Comparison of ENCODE assay signal across 9 cellular contexts in genomic region chr22:45310331-45311032, GRCh38. TPM values are rescaled to one million over a fixed set of nuclear protein-coding genes. Genes with fewer than 3 reads are reported as not detected.
A peak's percentile ranks its signal among the peaks of the same experiment; 100 is the strongest.
DNase-seq lines count a peak whose midpoint lies in the region; ATAC-seq, FAIRE-seq and TF ChIP-seq lines count a peak whose summit lies in the region.
"Had no signal": no experiment of that assay in that cellular context is flagged by ENCODE, and none has a peak within 500 bp of the region (broad histone marks: within the 10 kb centered on the region; RNA-seq: fewer than 3 reads in every experiment).

No MANE protein-coding gene starts in this region.

- POLR2A ChIA-PET in RWPE1 (lab: Yijun Ruan, JAX; ENCODE audit: low non-redundant PET): no interaction called here
- POLR2A ChIA-PET in H1 (lab: Charles Lee; ENCODE audit: partially characterized antibody): interaction anchor here (1.1 to 2.5 kb wide), 6 partner anchors 8 to 194 kb away, joined by 3 to 13 read pairs (median 4); no protein-coding TSS in a partner anchor

- no peak overlapping the region for H2BK20ac ChIP-seq in H1 (ENCODE audit: low read length)

- peaks cover 0 to 4% (median 0%) of the 10 kb centered on the region in 4 experiments; a peak in 2 of 7 replicates for H3K27me3 ChIP-seq in H1 (replicated peaks in 1 of 4; ENCODE audit: control insufficient read depth in 3 of 4, extremely low read depth in 1 of 4, insufficient read depth in 3 of 4, low read length in 3 of 4)
- H3K27me3 ChIP-seq in neural cell (ENCODE audit: insufficient read depth, low read depth, low read length): no peaks in the 10 kb centered on the region

- no peaks in the 10 kb centered on the region for H3K36me3 ChIP-seq in H1 (ENCODE audit: control insufficient read depth in 2 of 4, insufficient read depth in 4 of 4, low read length in 3 of 4)
- no peaks in the 10 kb centered on the region for H3K36me3 ChIP-seq in neural cell (ENCODE audit: insufficient read depth, low read length)

- no peak overlapping the region for H2BK12ac ChIP-seq in H1 (ENCODE audit: low read depth, low read length)

- H3K14ac ChIP-seq in H1 (ENCODE audit: insufficient read length): no peak overlapping the region

- no peak overlapping the region for H2AK5ac ChIP-seq in H1 (ENCODE audit: low read depth, low read length)

- in situ Hi-C loops in G401 (cut with HindIII; ENCODE audit: low sequenced_read_pairs): no loop called here

- H2BK5ac ChIP-seq in H1 (ENCODE audit: low read depth, low read length): no peak overlapping the region

- no peak for TF ChIP-seq CTCF in RWPE1 (conservative IDR thresholded peaks at IDR 0.05; ENCODE audit: low read depth)
- TF ChIP-seq CTCF in H1 (IDR thresholded peaks at IDR 0.05; ENCODE audit: control extremely low read depth in 1 of 3, insufficient read depth in 1 of 3, low read depth in 1 of 3, low read length in 3 of 3): no peak
- TF ChIP-seq CTCF in neural cell (IDR thresholded peaks at IDR 0.05; ENCODE audit: poor library complexity, severe bottlenecking): no peak

- no peak overlapping the region for H3K4ac ChIP-seq in H1 (replicated peaks; ENCODE audit: insufficient read length, low read depth, low read length)

- H3K4me3 ChIP-seq in H1 (ENCODE audit: extremely low read depth in 1 of 4, insufficient read depth in 2 of 4, low read depth in 3 of 4, low read length in 4 of 4) (peak overlapping the region; percentile 63 to 88 (median 68)), neural cell (ENCODE audit: low read length) (peak overlapping the region; percentile 92)

- peaks cover 3% of the 10 kb centered on the region; the same call in 1 of the 2 replicates for H3K23me2 ChIP-seq in H1 (ENCODE audit: low read depth, low read length)

- CTCF ChIA-PET in RWPE1 (lab: Yijun Ruan, JAX): interaction anchor here (0.6 kb wide), 2 partner anchors 23 to 293 kb away, joined by 3 to 8 read pairs; no protein-coding TSS in a partner anchor
- CTCF ChIA-PET in H1 (lab: Charles Lee; ENCODE audit: partially characterized antibody): interaction anchor here (1.0 to 3.3 kb wide), 3 partner anchors 12 to 150 kb away, joined by 3 to 14 read pairs (median 4); no protein-coding TSS in a partner anchor

- H3K23ac ChIP-seq in H1 (ENCODE audit: insufficient read length): no peak overlapping the region

- H3K9me2 ChIP-seq in neural cell (ENCODE audit: insufficient read depth, low read length): no peaks in the 10 kb centered on the region

- ATAC-seq in GM18861 (IDR thresholded peaks at IDR 0.05; ENCODE audit: unreplicated experiment) (no peak), esophagus mucosa (no peak)

- no peaks in the 10 kb centered on the region for H3F3A ChIP-seq in neural cell (ENCODE audit: insufficient read depth, low read length, poor library complexity, severe bottlenecking)

- peak overlapping the region; percentile 58; the same call in 1 of the 2 replicates for H4K8ac ChIP-seq in H1 (ENCODE audit: extremely low read depth, insufficient read depth, low read length)

- peak overlapping the region in 3 of 4 experiments; percentile 9 to 56 (median 36); a peak in 5 of 7 replicates for H3K9ac ChIP-seq in H1 (replicated peaks in 1 of 4; ENCODE audit: extremely low read depth in 1 of 4, low read depth in 3 of 4, low read length in 3 of 4)
- peak overlapping the region; percentile 69 for H3K9ac ChIP-seq in neural cell (ENCODE audit: low read length)

- H2BK120ac ChIP-seq in H1 (replicated peaks; ENCODE audit: low read depth, low read length): no peak overlapping the region

- H3K27ac ChIP-seq in RWPE1 (peak overlapping the region; percentile 77), H1 (ENCODE audit: low read depth, low read length) (no peak overlapping the region), neural cell (ENCODE audit: low read length) (no peak overlapping the region)

- no peak for TF ChIP-seq POLR2A in H1 (IDR thresholded peaks at IDR 0.05; ENCODE audit: control extremely low read depth in 1 of 2, low read depth in 2 of 2, low read length in 2 of 2)

- peak overlapping the region; percentile 72 to 87 for H3K4me2 ChIP-seq in H1 (ENCODE audit: insufficient read depth in 1 of 2, low read depth in 2 of 2, low read length in 2 of 2)
- H3K4me2 ChIP-seq in neural cell (ENCODE audit: low read length): peak overlapping the region; percentile 42

- H3K56ac ChIP-seq in H1 (replicated peaks; ENCODE audit: insufficient read length, low read depth, low read length): no peak overlapping the region

- TF ChIP-seq EP300 in H1 (IDR thresholded peaks at IDR 0.05; ENCODE audit: borderline replicate concordance in 1 of 2, low read depth in 2 of 2, low read length in 2 of 2) (no peak), neural cell (conservative IDR thresholded peaks at IDR 0.05; ENCODE audit: poor library complexity, severe bottlenecking) (no peak)

- no peak overlapping the region for H4K5ac ChIP-seq in H1 (ENCODE audit: insufficient read length, low read depth, low read length)

- peaks cover 0 to 10% (median 7%) of the 10 kb centered on the region in 4 experiments; a peak in 5 of 7 replicates for H3K4me1 ChIP-seq in H1 (replicated peaks in 1 of 4; ENCODE audit: control insufficient read depth in 3 of 4, insufficient read depth in 4 of 4, low read length in 3 of 4)

- peak; percentile 8 for DNase-seq in G401 (ENCODE audit: low spot score)
- DNase-seq in RWPE1 (ENCODE audit: low spot score): no peak
- no peak for DNase-seq in H1 (ENCODE audit: low read depth in 1 of 2, low spot score in 2 of 2)
- DNase-seq in NCI-H2107 treated with DMSO at 0.1 percent for 48 hours (lab: John Stamatoyannopoulos, UW; ENCODE audit: unreplicated experiment): no peak
- no peak for DNase-seq in NCI-H128 (lab: John Stamatoyannopoulos, UW; ENCODE audit: unreplicated experiment)

- no peak overlapping the region for H3K18ac ChIP-seq in H1 (ENCODE audit: extremely low read depth, low read length)

- H2AFZ ChIP-seq in H1 (ENCODE audit: low read length) (no peak overlapping the region), neural cell (ENCODE audit: low read depth, low read length) (peak overlapping the region; percentile 7)

- TF ChIP-seq RAD21 in H1 (IDR thresholded peaks at IDR 0.05 in 1 of 2, conservative IDR thresholded peaks at IDR 0.05 in 1 of 2; ENCODE audit: low read depth in 2 of 2, low read length in 2 of 2) (no peak), neural cell (conservative IDR thresholded peaks at IDR 0.05) (no peak)

- H4K20me1 ChIP-seq in H1 (replicated peaks in 1 of 2; ENCODE audit: control insufficient read depth in 1 of 2, insufficient read depth in 2 of 2, low read length in 2 of 2) (peaks cover 0 to 10% of the 10 kb centered on the region in 2 experiments), neural cell (ENCODE audit: insufficient read depth) (no peaks in the 10 kb centered on the region)

- H3K9me3 ChIP-seq in H1 (ENCODE audit: insufficient read depth in 2 of 2, low read depth in 1 of 2, low read length in 1 of 2): no peaks in the 10 kb centered on the region
- H3K9me3 ChIP-seq in neural cell (ENCODE audit: low read length): no peaks in the 10 kb centered on the region

- H3K79me2 ChIP-seq in H1 (ENCODE audit: control insufficient read depth in 1 of 2, insufficient read depth in 2 of 2, low read length in 2 of 2) (peaks cover 0 to 27% of the 10 kb centered on the region in 2 experiments; a peak in 2 of 4 replicates), neural cell (replicated peaks; ENCODE audit: insufficient read depth, low read length) (peaks cover 3% of the 10 kb centered on the region)

- 11% methylated on average over 30 of the region's 35 CpGs; no CpG with 5 or more reads in 1 of the 2 experiments for WGBS in H1 (ENCODE audit: extremely low coverage in 1 of 2, insufficient coverage in 1 of 2, insufficient read length in 1 of 2, insufficient replicate concordance in 2 of 2, low coverage in 1 of 2, low lambda C conversion rate in 2 of 2, missing lambda C conversion rate in 1 of 2), 2 experiments

- no peak overlapping the region for H4K91ac ChIP-seq in H1 (replicated peaks; ENCODE audit: insufficient read length, low read length)

- H3K79me1 ChIP-seq in H1 (ENCODE audit: low read depth, low read length): peaks cover 4% of the 10 kb centered on the region; the same call in 1 of the 2 replicates

- no peak overlapping the region for H2BK15ac ChIP-seq in H1 (ENCODE audit: low read length)

- no peak for FAIRE-seq in H1 (lab: Jason Lieb, UNC)

TF ChIP-seq in H1, 55 proteins besides CTCF, POLR2A, EP300 and RAD21 (continues in another document):
- TF ChIP-seq SUZ12 (IDR thresholded peaks at IDR 0.05; ENCODE audit: low read length) (no peak), HDAC2 (IDR thresholded peaks at IDR 0.05; ENCODE audit: borderline replicate concordance in 1 of 2, low read depth in 2 of 2, low read length in 2 of 2) (no peak), PHF8 (conservative IDR thresholded peaks at IDR 0.05; ENCODE audit: low read depth, low read length) (no peak)

TF ChIP-seq in neural cell, 6 proteins besides CTCF, POLR2A, EP300 and RAD21 (continues in another document):
- TF ChIP-seq EZH2 (IDR thresholded peaks at IDR 0.05; ENCODE audit: borderline replicate concordance, insufficient read depth, low read length, poor library complexity, severe bottlenecking) (no peak), MXI1 (conservative IDR thresholded peaks at IDR 0.05; ENCODE audit: poor library complexity, severe bottlenecking) (no peak), TAF1 (IDR thresholded peaks at IDR 0.05; ENCODE audit: low read depth) (no peak)

RNA-seq across cellular contexts. Expression of gene FAM118A, which starts 0.7 kb away (rescaled TPM):
- 11.0 and 38.4 TPM in 2 replicates for total RNA-seq in G401 (2014; rRNA removed; shearing (Covaris generic))
- total RNA-seq in H1 (2021; fragmentation: NEBNext Ultra II Directional; extraction: Animal tissue kit (Norgen Biotek cat#: 25700)): 18.6 and 21.1 TPM in 2 replicates
- 8.5 and 13.9 TPM in 2 replicates for polyA plus RNA-seq in H1 (2011; rRNA removed)
- polyA plus RNA-seq in H1 (2011; cell fraction: cytosol; rRNA removed): 17.4 TPM
- polyA plus RNA-seq in H1 (2011; cell fraction: nucleus; rRNA removed): 24.8 TPM
- 16.7 to 22.0 TPM (median 17.2 TPM) in 4 replicates for polyA plus RNA-seq in H1 (2012, experiment 1 of 2)
- 3.2 TPM for polyA plus RNA-seq in H1 (2012, experiment 2 of 2)
- 11.9 TPM for polyA plus RNA-seq in H1 (2013, experiment 1 of 2)
- 10.8 TPM for polyA plus RNA-seq in H1 (2013, experiment 2 of 2)
- polyA minus RNA-seq in H1 (2011; rRNA and poly(A)+ RNA removed): 13.2 and 19.9 TPM in 2 replicates
- polyA minus RNA-seq in H1 (2011; cell fraction: cytosol; rRNA and poly(A)+ RNA removed): 13.9 TPM
- 16.4 TPM for polyA minus RNA-seq in H1 (2011; cell fraction: nucleus; rRNA and poly(A)+ RNA removed)
- polyA plus RNA-seq in neural cell: 8.6 and 9.6 TPM in 2 replicates
- polyA minus RNA-seq in neural cell: 9.7 and 10.2 TPM in 2 replicates
- total RNA-seq in esophagus mucosa: 9.1 TPM

RNA-seq across cellular contexts. Expression of gene UPK3A, which starts 25.7 kb away (rescaled TPM):
- total RNA-seq in G401 (2014; rRNA removed; shearing (Covaris generic)): not detected in 2 replicates
- total RNA-seq in H1 (2021; fragmentation: NEBNext Ultra II Directional; extraction: Animal tissue kit (Norgen Biotek cat#: 25700)): 0.35 TPM in 1 of 2 replicates, not detected in the other
- 1.7 and 2.4 TPM in 2 replicates for polyA plus RNA-seq in H1 (2011; rRNA removed)
- polyA plus RNA-seq in H1 (2011; cell fraction: cytosol; rRNA removed): 0.62 TPM
- polyA plus RNA-seq in H1 (2011; cell fraction: nucleus; rRNA removed): 1.3 TPM
- polyA plus RNA-seq in H1 (2012, experiment 1 of 2): 0.42 to 1.5 TPM (median 0.70 TPM) in 3 of 4 replicates, not detected in the other
- polyA plus RNA-seq in H1 (2012, experiment 2 of 2): 0.41 TPM
- polyA plus RNA-seq in H1 (2013, experiment 1 of 2): 0.39 TPM
- polyA plus RNA-seq in H1 (2013, experiment 2 of 2): 0.18 TPM
- 0.39 and 0.54 TPM in 2 replicates for polyA minus RNA-seq in H1 (2011; rRNA and poly(A)+ RNA removed)
- not detected for polyA minus RNA-seq in H1 (2011; cell fraction: cytosol; rRNA and poly(A)+ RNA removed)
- 0.80 TPM for polyA minus RNA-seq in H1 (2011; cell fraction: nucleus; rRNA and poly(A)+ RNA removed)
- not detected in 2 replicates for polyA plus RNA-seq in neural cell
- polyA minus RNA-seq in neural cell: not detected in 2 replicates
- not detected for total RNA-seq in esophagus mucosa
- total RNA-seq: M059J had no signal
